10 cellular contexts compared by ENCODE assay signal in the genomic region with DNA sequence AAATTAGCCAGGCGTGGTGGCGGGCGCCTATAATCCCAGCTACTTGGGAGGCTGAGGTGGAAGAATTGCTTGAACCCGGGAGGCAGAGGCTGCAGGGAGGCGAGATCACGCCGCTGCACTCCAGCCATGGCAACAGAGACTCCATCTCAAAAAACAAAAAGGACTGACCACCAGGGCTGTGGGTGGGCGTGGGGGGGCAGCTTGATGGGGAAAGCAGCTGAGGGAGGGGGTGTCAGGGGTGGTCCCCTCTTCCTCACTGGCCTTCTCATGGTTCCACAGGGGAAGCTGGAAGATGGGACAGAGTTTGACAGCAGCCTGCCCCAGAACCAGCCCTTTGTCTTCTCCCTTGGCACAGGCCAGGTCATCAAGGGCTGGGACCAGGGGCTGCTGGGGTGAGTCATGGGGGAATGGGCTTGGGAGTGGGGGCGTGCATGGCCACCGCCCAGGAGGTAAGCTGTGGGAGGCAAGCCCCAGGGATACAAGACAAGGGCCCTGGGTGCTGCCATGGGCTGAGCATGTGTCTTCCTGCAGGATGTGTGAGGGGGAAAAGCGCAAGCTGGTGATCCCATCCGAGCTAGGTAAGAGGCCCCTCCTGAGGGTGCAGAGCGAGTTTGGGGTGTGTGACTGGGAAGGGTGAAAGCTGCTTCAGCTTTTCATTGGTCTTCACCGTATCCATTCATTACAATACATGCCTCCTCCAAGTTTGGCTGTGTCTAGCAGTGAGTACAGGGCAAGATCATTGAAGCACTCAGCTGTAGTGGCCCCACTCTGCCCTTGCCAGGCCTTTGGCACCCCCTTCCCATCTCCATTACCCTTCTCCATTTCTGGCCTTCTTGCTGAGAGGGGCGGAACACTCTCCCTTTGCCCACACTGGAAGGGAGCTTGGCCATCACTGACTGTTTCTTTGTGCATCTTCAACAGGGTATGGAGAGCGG. TPM values are rescaled to one million over a fixed set of nuclear protein-coding genes. Genes with fewer than 3 reads are reported as not detected.
DNase-seq lines count a peak whose midpoint lies in the region; ATAC-seq and TF ChIP-seq lines count a peak whose summit lies in the region.
"Had no signal": no experiment of that assay in that cellular context is flagged by ENCODE, and none has a peak within 500 bp of the region (broad histone marks: within the 10 kb centered on the region; RNA-seq: fewer than 3 reads in every experiment).

No MANE protein-coding gene starts in this region.

- no peak overlapping the region for H3K18ac ChIP-seq in mesenchymal stem cell (ENCODE audit: low read depth in 1 of 2, low read length in 2 of 2)

- H3K27me3 ChIP-seq in heart left ventricle = no peaks in the 10 kb centered on the region
- no peaks in the 10 kb centered on the region for H3K27me3 ChIP-seq in mesenchymal stem cell (ENCODE audit: control insufficient read depth in 1 of 2, insufficient read depth in 1 of 2, low read length in 2 of 2)
- H3K27me3 ChIP-seq in upper lobe of left lung = no peaks in the 10 kb centered on the region

- H3K9me3 Mint-ChIP-seq in activated naive CD4-positive, alpha-beta T cell treated with anti-CD3 and anti-CD28 coated beads, Interleukin-2, amount 50 U/mL, for 72 hours = no peaks in the 10 kb centered on the region

- H3K9ac ChIP-seq in mesenchymal stem cell (ENCODE audit: low read length) = peak overlapping the region; percentile 91

- WGBS in heart left ventricle, 4 donors = 90 to 93% (median 91%) methylated on average over 16 of the region's 16 CpGs
- 91% methylated on average over 12 of the region's 16 CpGs for WGBS in mesenchymal stem cell
- WGBS in upper lobe of left lung, 2 donors = 88 to 91% methylated on average over 12 to 16 of the region's 16 CpGs

- no peak overlapping the region for H2BK15ac ChIP-seq in mesenchymal stem cell (ENCODE audit: low read depth, poor library complexity, severe bottlenecking)

- no peak for TF ChIP-seq CTCF in heart left ventricle (IDR thresholded peaks at IDR 0.05)
- no peak for TF ChIP-seq CTCF in upper lobe of left lung (IDR thresholded peaks at IDR 0.05)

- DNase-seq in heart left ventricle (no peak), left cardiac atrium (no peak), mesenchymal stem cell (no peak), upper lobe of left lung (peak in 1 of 2 donors; percentile 38), G401 (ENCODE audit: low spot score) (no peak)
- no peak for DNase-seq in activated naive CD4-positive, alpha-beta T cell treated with anti-CD3 and anti-CD28 coated beads, Interleukin-2, amount 50 U/mL, for 72 hours (ENCODE audit: low spot score in 2 of 2)
- DNase-seq: DMS79, NCI-H1930 had no signal

- H3K36me3 Mint-ChIP-seq in activated naive CD4-positive, alpha-beta T cell treated with anti-CD3 and anti-CD28 coated beads, Interleukin-2, amount 50 U/mL, for 72 hours = peaks cover 11 to 16% of the 10 kb centered on the region in 2 donors

- no peak overlapping the region for H2AK5ac ChIP-seq in mesenchymal stem cell (ENCODE audit: low read length, severe bottlenecking)

- in situ Hi-C loops in G401 (cut with HindIII; ENCODE audit: low sequenced_read_pairs) = no loop called here

- no peak overlapping the region for H3K4me2 ChIP-seq in mesenchymal stem cell (ENCODE audit: low read length, poor library complexity, severe bottlenecking)

- intact Hi-C loops in heart left ventricle (cut with DNase I) = no loop called here
- intact Hi-C loops in left cardiac atrium (cut with DNase I) = no loop called here

- peaks cover 9% of the 10 kb centered on the region for H3K79me1 ChIP-seq in mesenchymal stem cell (replicated peaks; ENCODE audit: low read length, poor library complexity, severe bottlenecking)

- no peak for ATAC-seq in heart left ventricle
- no peak for ATAC-seq in left cardiac atrium
- ATAC-seq in activated naive CD4-positive, alpha-beta T cell treated with anti-CD3 and anti-CD28 coated beads, Interleukin-2, amount 50 U/mL, for 72 hours = no peak
- ATAC-seq in upper lobe of left lung (ENCODE audit: low FRiP score in 2 of 2) = no peak
- ATAC-seq in HG03045 (IDR thresholded peaks at IDR 0.05; ENCODE audit: unreplicated experiment) = no peak
- ATAC-seq in GM21423 (IDR thresholded peaks at IDR 0.05; ENCODE audit: unreplicated experiment) = no peak

- H3K9me3 ChIP-seq in heart left ventricle = no peaks in the 10 kb centered on the region
- H3K9me3 ChIP-seq in mesenchymal stem cell (ENCODE audit: control insufficient read depth, low read length) = no peaks in the 10 kb centered on the region
- H3K9me3 ChIP-seq in upper lobe of left lung = no peaks in the 10 kb centered on the region

- peak overlapping the region in 1 of 2 experiments; percentile 33 for H3K14ac ChIP-seq in mesenchymal stem cell (ENCODE audit: low read length in 2 of 2)

- peak overlapping the region in 7 of 12 donors; percentile 76 to 99 (median 86) for H3K4me3 ChIP-seq in heart left ventricle
- H3K4me3 ChIP-seq in mesenchymal stem cell (ENCODE audit: insufficient read depth in 1 of 2, low read depth in 1 of 2, low read length in 2 of 2) = peak overlapping the region in 1 of 2 experiments; percentile 89
- H3K4me3 ChIP-seq in upper lobe of left lung = peak overlapping the region in 3 of 4 donors; percentile 71 to 92 (median 89)

- H3K27ac ChIP-seq in heart left ventricle = peak overlapping the region in 10 of 12 donors; percentile 19 to 100 (median 99)
- H3K27ac ChIP-seq in mesenchymal stem cell (ENCODE audit: low read length, poor library complexity, severe bottlenecking) = peak overlapping the region; percentile 0
- H3K27ac ChIP-seq in upper lobe of left lung = peak overlapping the region in 3 of 4 donors; percentile 93 to 99 (median 98)

- H3K23ac ChIP-seq in mesenchymal stem cell (ENCODE audit: low read length in 2 of 2) = peak overlapping the region in 1 of 2 experiments; percentile 61

- no peak overlapping the region for H2BK12ac ChIP-seq in mesenchymal stem cell (ENCODE audit: low read length in 2 of 2)

- H3K27ac Mint-ChIP-seq in activated naive CD4-positive, alpha-beta T cell treated with anti-CD3 and anti-CD28 coated beads, Interleukin-2, amount 50 U/mL, for 72 hours = peak overlapping the region; percentile 60 to 96

- TF ChIP-seq EP300 in upper lobe of left lung (IDR thresholded peaks at IDR 0.05) = no peak

- H3K4me1 ChIP-seq in heart left ventricle = peaks cover 0 to 64% (median 39%) of the 10 kb centered on the region in 12 donors
- H3K4me1 ChIP-seq in mesenchymal stem cell (ENCODE audit: control insufficient read depth, insufficient read depth, low read depth, low read length) = peaks cover 41% of the 10 kb centered on the region
- H3K4me1 ChIP-seq in upper lobe of left lung = peaks cover 49 to 72% (median 57%) of the 10 kb centered on the region in 4 donors

- no peak overlapping the region for H2BK120ac ChIP-seq in mesenchymal stem cell (ENCODE audit: low read depth, low read length)

- no peak overlapping the region for H3K4ac ChIP-seq in mesenchymal stem cell (ENCODE audit: low read depth in 1 of 2, low read length in 2 of 2)

- H2BK5ac ChIP-seq in mesenchymal stem cell (ENCODE audit: low read depth, low read length, poor library complexity, severe bottlenecking) = no peak overlapping the region

- H4K8ac ChIP-seq in mesenchymal stem cell (ENCODE audit: low read length) = no peak overlapping the region

- no peak overlapping the region for H4K91ac ChIP-seq in mesenchymal stem cell (ENCODE audit: low read length)

- no peak overlapping the region for H2AFZ ChIP-seq in mesenchymal stem cell (ENCODE audit: low read depth, low read length)

- no peak for TF ChIP-seq POLR2A in heart left ventricle (IDR thresholded peaks at IDR 0.05)
- no peak for TF ChIP-seq POLR2A in upper lobe of left lung (IDR thresholded peaks at IDR 0.05)

- H3K36me3 ChIP-seq in heart left ventricle = peaks cover 0 to 25% (median 16%) of the 10 kb centered on the region in 9 donors
- H3K36me3 ChIP-seq in mesenchymal stem cell (ENCODE audit: control insufficient read depth in 1 of 2, insufficient read depth in 2 of 2, low read depth in 1 of 2, low read length in 2 of 2) = peaks cover 31 to 39% of the 10 kb centered on the region in 2 experiments
- peaks cover 0 to 20% (median 14%) of the 10 kb centered on the region in 4 donors for H3K36me3 ChIP-seq in upper lobe of left lung

RNA-seq across cellular contexts. Expression of a gene that starts 2.3 kb away (rescaled TPM):
- 10 to 100 TPM; 35.0 to 71.5 (median 51.8) TPM for total RNA-seq in heart left ventricle
- polyA plus RNA-seq in heart left ventricle = 100 to 1,000 TPM; 226 to 250 TPM
- total RNA-seq in left cardiac atrium = 10 to 100 TPM; 63.9 to 66.9 TPM
- total RNA-seq in activated naive CD4-positive, alpha-beta T cell treated with anti-CD3 and anti-CD28 coated beads, Interleukin-2, amount 50 U/mL, for 72 hours = 10 to 100 TPM; 27.7 to 36.0 TPM
- polyA plus RNA-seq in mesenchymal stem cell (2013, experiment 1 of 2) = 70.1 TPM
- 68.6 TPM for polyA plus RNA-seq in mesenchymal stem cell (2013, experiment 2 of 2)
- total RNA-seq in upper lobe of left lung = 100 to 1,000 TPM in 1 of 6 donors, 10 to 100 TPM in 5; 40.9 to 132 (median 63.1) TPM
- 20.6 and 27.8 TPM in 2 replicates for total RNA-seq in G401 (2014; rRNA removed; shearing (Covaris generic))

RNA-seq across cellular contexts. Expression of a gene that starts 3.6 kb away (rescaled TPM):
- total RNA-seq in heart left ventricle (100 to 1,000 TPM in 4 of 9 donors, 10 to 100 TPM in 5; 69.6 to 244 (median 90.4) TPM), left cardiac atrium (100 to 1,000 TPM; 122 to 135 TPM), upper lobe of left lung (100 to 1,000 TPM in 1 of 6 donors, 10 to 100 TPM in 5; 51.4 to 118 (median 60.3) TPM)
- 100 to 1,000 TPM; 160 to 167 TPM for polyA plus RNA-seq in heart left ventricle
- total RNA-seq in activated naive CD4-positive, alpha-beta T cell treated with anti-CD3 and anti-CD28 coated beads, Interleukin-2, amount 50 U/mL, for 72 hours = 100 to 1,000 TPM; 177 to 262 TPM
- polyA plus RNA-seq in mesenchymal stem cell (2013, experiment 1 of 2) = 279 TPM
- polyA plus RNA-seq in mesenchymal stem cell (2013, experiment 2 of 2) = 281 TPM
- 293 and 394 TPM in 2 replicates for total RNA-seq in G401 (2014; rRNA removed; shearing (Covaris generic))

RNA-seq across cellular contexts. Expression of a gene that starts 8.1 kb away (rescaled TPM):
- total RNA-seq in heart left ventricle (10 to 100 TPM in 3 of 9 donors, 1 to 10 TPM in 6; 7.6 to 19.1 (median 9.8) TPM), left cardiac atrium (10 to 100 TPM; 13.6 to 14.4 TPM), upper lobe of left lung (10 to 100 TPM; 19.5 to 55.5 (median 30.3) TPM)
- 10 to 100 TPM in 1 of 2 donors, 1 to 10 TPM in 1; 7.4 to 11.6 TPM for polyA plus RNA-seq in heart left ventricle
- 10 to 100 TPM; 10.4 to 13.7 TPM for total RNA-seq in activated naive CD4-positive, alpha-beta T cell treated with anti-CD3 and anti-CD28 coated beads, Interleukin-2, amount 50 U/mL, for 72 hours
- polyA plus RNA-seq in mesenchymal stem cell (2013, experiment 1 of 2) = 22.4 TPM
- 21.6 TPM for polyA plus RNA-seq in mesenchymal stem cell (2013, experiment 2 of 2)
- 59.3 and 62.7 TPM in 2 replicates for total RNA-seq in G401 (2014; rRNA removed; shearing (Covaris generic))

RNA-seq across cellular contexts. Expression of a gene that starts 8.8 kb away (rescaled TPM):
- total RNA-seq in heart left ventricle (100 to 1,000 TPM; 172 to 332 (median 241) TPM), left cardiac atrium (100 to 1,000 TPM; 276 to 310 TPM), upper lobe of left lung (100 to 1,000 TPM in 3 of 6 donors, 10 to 100 TPM in 3; 25.1 to 171 (median 124) TPM)
- 100 to 1,000 TPM; 127 to 304 TPM for polyA plus RNA-seq in heart left ventricle
- 100 to 1,000 TPM in 1 of 2 donors, 10 to 100 TPM in 1; 57.6 to 119 TPM for total RNA-seq in activated naive CD4-positive, alpha-beta T cell treated with anti-CD3 and anti-CD28 coated beads, Interleukin-2, amount 50 U/mL, for 72 hours
- 139 TPM for polyA plus RNA-seq in mesenchymal stem cell (2013, experiment 1 of 2)
- 137 TPM for polyA plus RNA-seq in mesenchymal stem cell (2013, experiment 2 of 2)
- 14.6 and 27.0 TPM in 2 replicates for total RNA-seq in G401 (2014; rRNA removed; shearing (Covaris generic))

RNA-seq across cellular contexts. Expression of a gene that starts 12.8 kb away (rescaled TPM):
- total RNA-seq in heart left ventricle = 10 to 100 TPM; 31.2 to 63.6 (median 47.2) TPM
- polyA plus RNA-seq in heart left ventricle = 100 to 1,000 TPM in 1 of 2 donors, 10 to 100 TPM in 1; 33.8 to 123 TPM
- 10 to 100 TPM; 49.2 to 49.3 TPM for total RNA-seq in left cardiac atrium
- 10 to 100 TPM; 26.7 to 48.7 TPM for total RNA-seq in activated naive CD4-positive, alpha-beta T cell treated with anti-CD3 and anti-CD28 coated beads, Interleukin-2, amount 50 U/mL, for 72 hours
- polyA plus RNA-seq in mesenchymal stem cell (2013, experiment 1 of 2) = 38.5 TPM
- polyA plus RNA-seq in mesenchymal stem cell (2013, experiment 2 of 2) = 36.7 TPM
- 10 to 100 TPM; 25.0 to 52.0 (median 39.2) TPM for total RNA-seq in upper lobe of left lung
- 10.3 and 24.1 TPM in 2 replicates for total RNA-seq in G401 (2014; rRNA removed; shearing (Covaris generic))

Comparison
In these comparisons a context has a peak if more than half of its experiments do, and no peak if none do; other contexts are left out.
1. H3K27ac ChIP-seq: peak in every context shown above with its lines; median percentile 99 in heart left ventricle; 98 in upper lobe of left lung; 0 in mesenchymal stem cell.